Comparison of ENCODE assay signal across 18 cellular contexts in genomic region chr2:149098722-149099121, GRCh38.
A peak's percentile ranks its signal among the peaks of the same experiment; 100 is the strongest.
DNase-seq lines count a peak whose midpoint lies in the region; ATAC-seq and TF ChIP-seq lines count a peak whose summit lies in the region.
"Had no signal": no experiment of that assay in that cellular context is flagged by ENCODE, and none has a peak within 500 bp of the region (broad histone marks: within the 10 kb centered on the region; RNA-seq: fewer than 3 reads in every experiment).

No MANE protein-coding gene starts in this region.

- peak overlapping the region; percentile 70; the same call in 1 of the 2 replicates for H3K27ac ChIP-seq in PC-9
- H3K27ac ChIP-seq: esophagus squamous epithelium had no signal

- H3K4me2 ChIP-seq in PC-9: no peak overlapping the region

- no peak for ATAC-seq in stimulated activated effector memory CD8-positive, alpha-beta T cell treated with anti-CD3 and anti-CD28 coated beads, Interleukin-12 subunit alpha, Interleukin-12 subunit beta, amount 100 ng/mL, for 72 hours
- ATAC-seq in HG03045 (IDR thresholded peaks at IDR 0.05; ENCODE audit: unreplicated experiment): no peak
- ATAC-seq: stimulated activated memory B cell treated with anti-CD40 and anti-IgM and Interleukin-4, amounts not matched to agents 10 μg/mL and 1 μg/mL and 100 μg/mL, for 72 hours had no signal

- H3K4me3 Mint-ChIP-seq in stimulated activated effector memory CD8-positive, alpha-beta T cell treated with anti-CD3 and anti-CD28 coated beads, Interleukin-12 subunit alpha, Interleukin-12 subunit beta, amount 100 ng/mL, for 72 hours: no peak overlapping the region
- H3K4me3 Mint-ChIP-seq: CD8-positive, alpha-beta memory T cell; stimulated activated memory B cell treated with anti-CD40 and anti-IgM and Interleukin-4, amounts not matched to agents 10 μg/mL and 1 μg/mL and 100 μg/mL, for 72 hours; T-helper 1 cell treated with Interleukin-12 subunit alpha and Interleukin-12 subunit beta and Interleukin-4 antibody, amounts not matched to agents 30 μg/mL and 1 μg/mL, for 36 hours had no signal

- H3K27ac Mint-ChIP-seq in stimulated activated effector memory CD8-positive, alpha-beta T cell treated with anti-CD3 and anti-CD28 coated beads, Interleukin-12 subunit alpha, Interleukin-12 subunit beta, amount 100 ng/mL, for 72 hours: no peak overlapping the region
- H3K27ac Mint-ChIP-seq: CD8-positive, alpha-beta memory T cell; stimulated activated memory B cell treated with anti-CD40 and anti-IgM and Interleukin-4, amounts not matched to agents 10 μg/mL and 1 μg/mL and 100 μg/mL, for 72 hours; T-helper 1 cell treated with Interleukin-12 subunit alpha and Interleukin-12 subunit beta and Interleukin-4 antibody, amounts not matched to agents 30 μg/mL and 1 μg/mL, for 36 hours had no signal

- H3K27me3 ChIP-seq in PC-9 (ENCODE audit: insufficient read depth, low read depth): no peaks in the 10 kb centered on the region
- H3K27me3 ChIP-seq: esophagus squamous epithelium had no signal

- no peaks in the 10 kb centered on the region for H4K20me1 ChIP-seq in PC-9 (ENCODE audit: insufficient read depth)

- 0 out of 2 replicates have a peak, but pooled peaks cover 12% of the 10 kb centered on the region for H3K36me3 ChIP-seq in PC-9 (ENCODE audit: low read depth)
- H3K36me3 ChIP-seq: esophagus squamous epithelium had no signal

- peaks cover 12% of the 10 kb centered on the region for H3K4me1 ChIP-seq in PC-9 (replicated peaks; ENCODE audit: insufficient read depth)

- BruUV-seq in PC-9 (replicated peaks; lab: Mats Ljungman, UMichigan): no TSS peak

- POLR2A ChIA-PET in PC-9 (lab: Charles Lee; ENCODE audit: unreplicated experiment): interaction anchor here (0.6 kb wide), 1 partner anchor 293 kb away, joined by 4 read pairs; no protein-coding TSS in a partner anchor

- H2AFZ ChIP-seq in PC-9: no peak overlapping the region

- no peak for TF ChIP-seq CTCF in PC-9 (conservative IDR thresholded peaks at IDR 0.05)

- no peaks in the 10 kb centered on the region for H3K4me1 Mint-ChIP-seq in stimulated activated effector memory CD8-positive, alpha-beta T cell treated with anti-CD3 and anti-CD28 coated beads, Interleukin-12 subunit alpha, Interleukin-12 subunit beta, amount 100 ng/mL, for 72 hours
- H3K4me1 Mint-ChIP-seq: CD8-positive, alpha-beta memory T cell; stimulated activated memory B cell treated with anti-CD40 and anti-IgM and Interleukin-4, amounts not matched to agents 10 μg/mL and 1 μg/mL and 100 μg/mL, for 72 hours had no signal

- no peaks in the 10 kb centered on the region for H3K9me3 ChIP-seq in PC-9 (ENCODE audit: insufficient read depth, low read depth)
- H3K9me3 ChIP-seq: esophagus squamous epithelium had no signal

- CTCF ChIA-PET in PC-9 (lab: Charles Lee): interaction anchor here (0.7 kb wide), 1 partner anchor 71 kb away, joined by 3 read pairs; no protein-coding TSS in a partner anchor

- DNase-seq in GM04503 (ENCODE audit: low read depth): peak; percentile 98
- DNase-seq in PC-9: peak in 1 of 2 experiments; percentile 87
- DNase-seq in glomerular visceral epithelial cell (ENCODE audit: extremely low spot score): peak; percentile 31
- DNase-seq in skeletal muscle cell (ENCODE audit: low read depth): peak; percentile 12
- DNase-seq in iPS-NIHi11 (ENCODE audit: low spot score): no peak
- DNase-seq in stimulated activated effector memory CD8-positive, alpha-beta T cell treated with anti-CD3 and anti-CD28 coated beads, Interleukin-12 subunit alpha, Interleukin-12 subunit beta, amount 100 ng/mL, for 72 hours (ENCODE audit: low spot score in 2 of 2): no peak
- no peak for DNase-seq in NOMO-1 (lab: John Stamatoyannopoulos, UW; ENCODE audit: unreplicated experiment in 2 of 2)
- DNase-seq: activated CD4-positive, alpha-beta T cell treated with anti-CD3 and anti-CD28 coated beads for 4 hours; activated T-cell treated with anti-CD3 and anti-CD28 coated beads, Interleukin-2, amount 50 U/mL, for 1 hour; CD8-positive, alpha-beta memory T cell; esophagus squamous epithelium; IMR-90; midbrain; NCI-H345; stimulated activated CD4-positive, alpha-beta T cell treated with anti-CD3 and anti-CD28 coated beads, Interleukin-4, amount 100 ng/mL, for 1 hour had no signal

- no peaks in the 10 kb centered on the region for H3K9me2 ChIP-seq in PC-9 (ENCODE audit: insufficient read depth)

- H3K9me3 Mint-ChIP-seq in stimulated activated effector memory CD8-positive, alpha-beta T cell treated with anti-CD3 and anti-CD28 coated beads, Interleukin-12 subunit alpha, Interleukin-12 subunit beta, amount 100 ng/mL, for 72 hours: no peaks in the 10 kb centered on the region
- H3K9me3 Mint-ChIP-seq: stimulated activated memory B cell treated with anti-CD40 and anti-IgM and Interleukin-4, amounts not matched to agents 10 μg/mL and 1 μg/mL and 100 μg/mL, for 72 hours; T-helper 1 cell treated with Interleukin-12 subunit alpha and Interleukin-12 subunit beta and Interleukin-4 antibody, amounts not matched to agents 30 μg/mL and 1 μg/mL, for 36 hours had no signal

- no peaks in the 10 kb centered on the region; the same call in 1 of the 2 replicates for H3F3A ChIP-seq in PC-9 (ENCODE audit: insufficient read depth, low read depth)

- H3K4me3 ChIP-seq in PC-9: no peak overlapping the region
- H3K4me3 ChIP-seq in skeletal muscle cell (ENCODE audit: low read depth, low read length): no peak overlapping the region
- H3K4me3 ChIP-seq: esophagus squamous epithelium had no signal

- H3K79me2 ChIP-seq in PC-9 (ENCODE audit: low read depth): peaks cover 12% of the 10 kb centered on the region

- H3K36me3 Mint-ChIP-seq in stimulated activated effector memory CD8-positive, alpha-beta T cell treated with anti-CD3 and anti-CD28 coated beads, Interleukin-12 subunit alpha, Interleukin-12 subunit beta, amount 100 ng/mL, for 72 hours: no peaks in the 10 kb centered on the region
- H3K36me3 Mint-ChIP-seq: CD8-positive, alpha-beta memory T cell; stimulated activated memory B cell treated with anti-CD40 and anti-IgM and Interleukin-4, amounts not matched to agents 10 μg/mL and 1 μg/mL and 100 μg/mL, for 72 hours had no signal

- intact Hi-C loops in PC-9 (cut with micrococcal nuclease; ENCODE audit: unreplicated experiment): no loop called here

Comparison
In these comparisons a context has a peak if more than half of its experiments do, and no peak if none do; other contexts are left out.
1. DNase-seq: peak in GM04503 (single experiment), glomerular visceral epithelial cell (single experiment) and skeletal muscle cell (single experiment); none in iPS-NIHi11 (single experiment), stimulated activated effector memory CD8-positive, alpha-beta T cell treated with anti-CD3 and anti-CD28 coated beads, Interleukin-12 subunit alpha, Interleukin-12 subunit beta, amount 100 ng/mL, for 72 hours (0 of 2) and NOMO-1 (0 of 2).